In the genomic region with DNA sequence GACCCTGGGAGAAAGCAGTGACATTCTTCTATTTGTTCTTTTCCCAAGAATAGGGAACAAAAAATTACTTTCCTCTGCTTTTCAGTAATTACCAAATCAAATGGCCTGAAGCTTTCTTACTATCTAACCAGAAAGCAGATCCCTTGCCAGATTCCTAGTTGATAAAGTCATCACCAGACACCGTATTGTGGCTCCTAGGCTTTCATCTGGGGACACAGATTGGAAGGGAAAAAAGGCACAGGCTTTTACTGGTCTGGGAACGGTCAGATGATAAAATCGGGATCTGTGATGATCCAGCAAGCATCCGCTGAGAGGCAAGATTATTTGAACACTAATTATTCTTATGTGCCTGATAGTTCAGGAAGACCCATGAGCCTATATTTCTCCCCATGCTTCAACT, we compare ENCODE assay signal across 19 cellular contexts.
"Had no signal": no experiment of that assay in that cellular context is flagged by ENCODE, and none has a peak within 500 bp of the region (broad histone marks: within the 10 kb centered on the region; RNA-seq: fewer than 3 reads in every experiment).

No MANE protein-coding gene starts in this region.

- H3K27me3 ChIP-seq: body of pancreas, neutrophil, right atrium auricular region, tibial nerve had no signal

- H3K27me3 Mint-ChIP-seq: activated naive CD8-positive, alpha-beta T cell treated with anti-CD3 and anti-CD28 coated beads, Interleukin-2, amount 50 U/mL, for 24 hours; central memory CD8-positive, alpha-beta T cell; naive thymus-derived CD8-positive, alpha-beta T cell; stimulated activated naive B cell treated with anti-CD40 and anti-IgM and Interleukin-4, amounts not matched to agents 10 μg/mL and 1 μg/mL and 100 μg/mL, for 72 hours had no signal

- H3K9me3 ChIP-seq: body of pancreas, neutrophil, right atrium auricular region, tibial nerve had no signal

- H3K4me3 ChIP-seq: body of pancreas, lower lobe of right lung, right atrium auricular region, tibial nerve had no signal

- H3K27ac Mint-ChIP-seq: activated naive CD8-positive, alpha-beta T cell treated with anti-CD3 and anti-CD28 coated beads, Interleukin-2, amount 50 U/mL, for 24 hours; activated T-cell treated with anti-CD3 and anti-CD28 coated beads, Interleukin-2, amount 50 U/mL, for 72 hours; stimulated activated naive B cell treated with anti-CD40 and anti-IgM and Interleukin-4, amounts not matched to agents 10 μg/mL and 1 μg/mL and 100 μg/mL, for 72 hours; T-helper 2 cell treated with Interferon-gamma antibody and Interleukin-4, amounts not matched to agents 5 μg/mL and 100 μg/mL, for 36 hours had no signal

- H3K4me3 Mint-ChIP-seq: activated naive CD8-positive, alpha-beta T cell treated with anti-CD3 and anti-CD28 coated beads, Interleukin-2, amount 50 U/mL, for 24 hours; activated T-cell treated with anti-CD3 and anti-CD28 coated beads, Interleukin-2, amount 50 U/mL, for 72 hours; central memory CD8-positive, alpha-beta T cell; naive thymus-derived CD8-positive, alpha-beta T cell; stimulated activated naive B cell treated with anti-CD40 and anti-IgM and Interleukin-4, amounts not matched to agents 10 μg/mL and 1 μg/mL and 100 μg/mL, for 72 hours; T-helper 2 cell treated with Interferon-gamma antibody and Interleukin-4, amounts not matched to agents 5 μg/mL and 100 μg/mL, for 36 hours had no signal

- H3K36me3 ChIP-seq: lower lobe of right lung, neutrophil, right atrium auricular region, tibial nerve had no signal

- DNase-seq: activated CD4-positive, alpha-beta T cell treated with anti-CD3 and anti-CD28 coated beads, Interleukin-2, amount 50 U/mL, for 48 hours; activated CD4-positive, CD25-positive, alpha-beta regulatory T cell treated with anti-CD3 and anti-CD28 coated beads, Interleukin-2, amount 50 U/mL, for 72 hours; activated naive CD8-positive, alpha-beta T cell treated with anti-CD3 and anti-CD28 coated beads, Interleukin-2, amount 50 U/mL, for 24 hours; activated T-cell treated with anti-CD3 and anti-CD28 coated beads, Interleukin-2, amount 50 U/mL, for 72 hours; body of pancreas; effector memory CD4-positive, alpha-beta T cell; hypothalamus; left cardiac atrium; lower lobe of right lung; midbrain; naive thymus-derived CD8-positive, alpha-beta T cell; posterior cingulate gyrus; stimulated activated CD4-positive, alpha-beta T cell treated with anti-CD3 and anti-CD28 coated beads, Interleukin-1b, Interleukin-23, amount 100 ng/mL, for 48 hours; stimulated activated naive B cell treated with anti-CD40 and anti-IgM and Interleukin-4, amounts not matched to agents 10 μg/mL and 1 μg/mL and 100 μg/mL, for 72 hours had no signal

- H3K4me1 Mint-ChIP-seq: central memory CD8-positive, alpha-beta T cell; stimulated activated naive B cell treated with anti-CD40 and anti-IgM and Interleukin-4, amounts not matched to agents 10 μg/mL and 1 μg/mL and 100 μg/mL, for 72 hours had no signal

- H3K4me1 ChIP-seq: body of pancreas, lower lobe of right lung, right atrium auricular region, tibial nerve had no signal
